Comparison of ENCODE assay signal across 9 cellular contexts in genomic region chr16:72788269-72788809, GRCh38.
DNase-seq lines count a peak whose midpoint lies in the region; ATAC-seq and TF ChIP-seq lines count a peak whose summit lies in the region.
"Had no signal": no experiment of that assay in that cellular context is flagged by ENCODE, and none has a peak within 500 bp of the region (broad histone marks: within the 10 kb centered on the region; RNA-seq: fewer than 3 reads in every experiment).

No MANE protein-coding gene starts in this region.

- H3K27ac ChIP-seq in BLaER1 = peak overlapping the region; percentile 72
- 0 out of 2 replicates have a peak overlapping the region, but pooled peaks have one; percentile 59 for H3K27ac ChIP-seq in KMS-11
- H3K27ac ChIP-seq in duodenal mucosa (ENCODE audit: low read depth, low read length) = no peak overlapping the region

- H3K4me3 ChIP-seq in BLaER1 (peak overlapping the region; percentile 73), KMS-11 (IDR thresholded peaks at IDR 0.05; ENCODE audit: insufficient read depth, low read depth, low read length) (no peak overlapping the region), duodenal mucosa (ENCODE audit: low read depth in 1 of 2, low read length in 2 of 2) (peak overlapping the region; percentile 62 to 76)

- peaks cover 42% of the 10 kb centered on the region for H3K36me3 Mint-ChIP-seq in osteocyte (ENCODE audit: unreplicated experiment)

- ATAC-seq in HG02973 (IDR thresholded peaks at IDR 0.05; ENCODE audit: unreplicated experiment) (no peak), GM18498 (IDR thresholded peaks at IDR 0.05; ENCODE audit: unreplicated experiment) (no peak)

- H3K9me3 ChIP-seq in BLaER1 (peaks cover 28% of the 10 kb centered on the region), duodenal mucosa (ENCODE audit: control insufficient read depth in 1 of 2, low read length in 2 of 2) (no peaks in the 10 kb centered on the region)

- H3K4me1 Mint-ChIP-seq in osteocyte (ENCODE audit: unreplicated experiment) = peaks cover 59% of the 10 kb centered on the region

- no peak for DNase-seq in osteocyte (ENCODE audit: extremely low spot score, unreplicated experiment)
- DNase-seq in G401 (ENCODE audit: low spot score) = no peak
- no peak for DNase-seq in ACHN
- DNase-seq: RPMI8226 had no signal

- H3K4me1 ChIP-seq in BLaER1 (peaks cover 42% of the 10 kb centered on the region), KMS-11 (ENCODE audit: low read depth, poor library complexity, severe bottlenecking) (peaks cover 21% of the 10 kb centered on the region), duodenal mucosa (ENCODE audit: control insufficient read depth in 1 of 2, insufficient read depth in 2 of 2, low read length in 2 of 2) (peaks cover 0 to 8% of the 10 kb centered on the region in 2 donors)

- H3K36me3 ChIP-seq in BLaER1 = peaks cover 28% of the 10 kb centered on the region
- H3K36me3 ChIP-seq in KMS-11 (ENCODE audit: insufficient read depth) = no peaks in the 10 kb centered on the region
- peaks cover 0 to 11% of the 10 kb centered on the region in 2 donors for H3K36me3 ChIP-seq in duodenal mucosa (ENCODE audit: control insufficient read depth in 1 of 2, insufficient read depth in 2 of 2, low read length in 2 of 2)

- H3K9me3 Mint-ChIP-seq in osteocyte (ENCODE audit: unreplicated experiment) = no peaks in the 10 kb centered on the region

- no peak overlapping the region for H2AFZ ChIP-seq in KMS-11 (ENCODE audit: low read depth)

- H3K4me3 Mint-ChIP-seq in osteocyte (ENCODE audit: unreplicated experiment) = peak overlapping the region; percentile 81

- H3K9ac ChIP-seq in BLaER1 (peak overlapping the region; percentile 79), KMS-11 (no peak overlapping the region), duodenal mucosa (ENCODE audit: low read depth in 1 of 2, low read length in 2 of 2) (no peak overlapping the region)

- TF ChIP-seq CTCF in KMS-11 (conservative IDR thresholded peaks at IDR 0.05; ENCODE audit: low read depth, low read length) (no peak), osteocyte (IDR thresholded peaks at IDR 0.05) (no peak)

- in situ Hi-C loops in G401 (cut with HindIII; ENCODE audit: low sequenced_read_pairs) = no loop called here
- in situ Hi-C loops in ACHN (cut with HindIII; ENCODE audit: low pct_ligation_motif_present, low pct_unique_long_range_greater_than_20kb, low sequenced_read_pairs) = no loop called here

- no peaks in the 10 kb centered on the region for H3K27me3 Mint-ChIP-seq in osteocyte (ENCODE audit: unreplicated experiment)

- no peaks in the 10 kb centered on the region for H3K27me3 ChIP-seq in BLaER1
- H3K27me3 ChIP-seq in KMS-11 (ENCODE audit: insufficient read depth, low read depth) = no peaks in the 10 kb centered on the region
- H3K27me3 ChIP-seq in duodenal mucosa (ENCODE audit: control insufficient read depth in 1 of 2, insufficient read depth in 2 of 2, low read length in 2 of 2) = no peaks in the 10 kb centered on the region

- no peaks in the 10 kb centered on the region for H4K20me1 ChIP-seq in BLaER1
- no peaks in the 10 kb centered on the region for H4K20me1 ChIP-seq in KMS-11 (ENCODE audit: insufficient read depth)

- peak overlapping the region; percentile 99 for H3K27ac Mint-ChIP-seq in osteocyte (ENCODE audit: unreplicated experiment)

- no peaks in the 10 kb centered on the region for H3K79me2 ChIP-seq in KMS-11 (ENCODE audit: insufficient read depth, low read depth)

- H3K4me2 ChIP-seq in BLaER1 (peak overlapping the region; percentile 78), KMS-11 (peak overlapping the region; percentile 70)
